In the genomic region with DNA sequence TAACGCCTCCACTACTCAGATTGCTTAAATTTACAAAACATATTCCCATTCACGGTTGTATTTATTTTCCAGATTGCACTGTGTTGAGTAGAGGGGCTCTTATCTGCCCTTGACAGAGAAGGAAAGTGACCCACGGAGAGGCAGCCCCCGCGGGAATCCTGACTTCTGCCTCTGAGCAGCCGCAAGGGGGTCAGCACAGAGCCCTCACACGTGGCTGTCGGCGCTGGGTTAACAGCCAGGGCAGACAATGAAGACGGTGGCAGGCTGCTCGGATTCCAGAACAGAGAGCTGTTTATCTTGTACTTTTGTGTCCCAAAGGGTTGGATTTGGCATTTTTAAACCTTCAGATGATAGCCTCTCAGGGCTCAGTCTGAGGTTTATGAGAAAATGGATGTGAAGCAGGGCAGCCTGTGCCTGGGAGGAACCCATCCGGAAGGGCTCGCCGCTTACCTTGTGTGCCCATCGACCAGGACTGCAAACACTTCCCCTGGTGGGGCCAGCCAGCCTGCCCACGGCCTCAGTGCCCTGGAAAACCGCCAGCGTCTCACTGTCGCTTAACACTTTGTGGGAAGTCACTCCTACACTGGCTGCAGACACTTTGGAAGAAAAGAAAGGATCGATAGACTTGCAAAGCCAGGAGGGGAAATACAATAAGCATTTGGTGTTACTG, we compare ENCODE assay signal across 16 cellular contexts.
A peak's percentile ranks its signal among the peaks of the same experiment; 100 is the strongest.
DNase-seq lines count a peak whose midpoint lies in the region; TF ChIP-seq lines count a peak whose summit lies in the region.
"Had no signal": no experiment of that assay in that cellular context is flagged by ENCODE, and none has a peak within 500 bp of the region (broad histone marks: within the 10 kb centered on the region; RNA-seq: fewer than 3 reads in every experiment).

No MANE protein-coding gene starts in this region.

- H3K4me3 ChIP-seq in smooth muscle cell, result no peak overlapping the region

- H3K9ac ChIP-seq in smooth muscle cell (ENCODE audit: low read depth), result no peak overlapping the region

- DNase-seq in NCI-H2029 treated with DMSO at 0.1 percent for 48 hours (lab: John Stamatoyannopoulos, UW) (peak; percentile 23), NCI-H2029 (lab: John Stamatoyannopoulos, UW) (no peak), mucosa of gallbladder (ENCODE audit: low spot score) (peak; percentile 37), smooth muscle cell (lab: John Stamatoyannopoulos, UW; ENCODE audit: unreplicated experiment) (no peak), NCI-H1694 treated with DMSO at 0.1 percent for 48 hours (lab: John Stamatoyannopoulos, UW) (no peak), DMS153 (lab: John Stamatoyannopoulos, UW) (no peak), NCI-H69 (lab: John Stamatoyannopoulos, UW) (no peak)
- DNase-seq: activated CD4-positive, alpha-beta memory T cell treated with anti-CD3 and anti-CD28 coated beads, Interleukin-2, amount 10 ng/mL, durations not matched to agents 7 days and 5 days; activated T-cell treated with anti-CD3 and anti-CD28 coated beads, Interleukin-2, amount 50 U/mL, for 48 hours; DMS53; effector memory CD4-positive, alpha-beta T cell; MM.1S; NCI-H187; PC-3; stimulated activated naive B cell treated with anti-CD40 and anti-IgM and Interleukin-4, amounts not matched to agents 10 μg/mL and 1 μg/mL and 100 μg/mL, for 72 hours had no signal

- H2AFZ ChIP-seq in smooth muscle cell (ENCODE audit: low read depth), result peak overlapping the region; percentile 41

- H4K20me1 ChIP-seq in smooth muscle cell (ENCODE audit: low read depth), result no peaks in the 10 kb centered on the region

- no peaks in the 10 kb centered on the region for H3K36me3 ChIP-seq in smooth muscle cell (ENCODE audit: low read depth)

- H3K27me3 ChIP-seq in smooth muscle cell (ENCODE audit: low read depth), result no peaks in the 10 kb centered on the region

- 65% methylated on average over 20 of the region's 20 CpGs for WGBS in smooth muscle cell (ENCODE audit: low lambda C conversion rate)

- TF ChIP-seq CTCF in smooth muscle cell (IDR thresholded peaks at IDR 0.05; ENCODE audit: borderline replicate concordance, insufficient read depth, poor library complexity, severe bottlenecking), result no peak

- H3K4me2 ChIP-seq in smooth muscle cell, result no peak overlapping the region

- no peaks in the 10 kb centered on the region for H3K9me3 ChIP-seq in smooth muscle cell (replicated peaks; ENCODE audit: low read depth)

- no peaks in the 10 kb centered on the region for H3K79me2 ChIP-seq in smooth muscle cell (ENCODE audit: low read depth)

- no peaks in the 10 kb centered on the region for H3F3A ChIP-seq in smooth muscle cell (ENCODE audit: low read depth)

- peak overlapping the region; percentile 81 for H3K27ac ChIP-seq in angular gyrus (ENCODE audit: low read depth, low read length)
- no peak overlapping the region for H3K27ac ChIP-seq in smooth muscle cell (ENCODE audit: low read depth)

- no peaks in the 10 kb centered on the region for H3K4me1 ChIP-seq in smooth muscle cell (ENCODE audit: low read depth)

Comparison
In these comparisons a context has a peak if more than half of its experiments do, and no peak if none do; other contexts are left out.
1. DNase-seq: peak in NCI-H2029 treated with DMSO at 0.1 percent for 48 hours (single experiment) and mucosa of gallbladder (single experiment); none in NCI-H2029 (single experiment), smooth muscle cell (single experiment), NCI-H1694 treated with DMSO at 0.1 percent for 48 hours (single experiment), DMS153 (single experiment) and NCI-H69 (single experiment).